1 cellular context compared by ENCODE assay signal in genomic region chr6:45613678-45614077, GRCh38.
TF ChIP-seq lines count a peak whose summit lies in the region.

No MANE protein-coding gene starts in this region.

TF ChIP-seq in HepG2, 621 proteins besides CTCF, POLR2A, EP300 and RAD21 (continued from another document):
- TF ChIP-seq BCLAF1 (IDR thresholded peaks at IDR 0.05) (no peak), LRRFIP1 (CRISPR knock-in tag; conservative IDR thresholded peaks at IDR 0.05) (no peak), FOXP4 (CRISPR knock-in tag; IDR thresholded peaks at IDR 0.05) (no peak), MED1 (CRISPR knock-in tag; IDR thresholded peaks at IDR 0.05) (no peak), RARG (CRISPR knock-in tag; IDR thresholded peaks at IDR 0.05; ENCODE audit: low read depth) (no peak), SP2 (CRISPR knock-in tag; IDR thresholded peaks at IDR 0.05) (no peak), AKNA (CRISPR knock-in tag; IDR thresholded peaks at IDR 0.05; ENCODE audit: borderline replicate concordance) (no peak), ARHGAP35 (CRISPR knock-in tag; IDR thresholded peaks at IDR 0.05; ENCODE audit: borderline replicate concordance) (no peak), KLF15 (CRISPR knock-in tag; IDR thresholded peaks at IDR 0.05; ENCODE audit: borderline replicate concordance) (no peak), HOXA7 (CRISPR knock-in tag; IDR thresholded peaks at IDR 0.05) (no peak)
TF ChIP-seq in HepG2: peak in this region for 0.
